15 cellular contexts compared by ENCODE assay signal in the genomic region with DNA sequence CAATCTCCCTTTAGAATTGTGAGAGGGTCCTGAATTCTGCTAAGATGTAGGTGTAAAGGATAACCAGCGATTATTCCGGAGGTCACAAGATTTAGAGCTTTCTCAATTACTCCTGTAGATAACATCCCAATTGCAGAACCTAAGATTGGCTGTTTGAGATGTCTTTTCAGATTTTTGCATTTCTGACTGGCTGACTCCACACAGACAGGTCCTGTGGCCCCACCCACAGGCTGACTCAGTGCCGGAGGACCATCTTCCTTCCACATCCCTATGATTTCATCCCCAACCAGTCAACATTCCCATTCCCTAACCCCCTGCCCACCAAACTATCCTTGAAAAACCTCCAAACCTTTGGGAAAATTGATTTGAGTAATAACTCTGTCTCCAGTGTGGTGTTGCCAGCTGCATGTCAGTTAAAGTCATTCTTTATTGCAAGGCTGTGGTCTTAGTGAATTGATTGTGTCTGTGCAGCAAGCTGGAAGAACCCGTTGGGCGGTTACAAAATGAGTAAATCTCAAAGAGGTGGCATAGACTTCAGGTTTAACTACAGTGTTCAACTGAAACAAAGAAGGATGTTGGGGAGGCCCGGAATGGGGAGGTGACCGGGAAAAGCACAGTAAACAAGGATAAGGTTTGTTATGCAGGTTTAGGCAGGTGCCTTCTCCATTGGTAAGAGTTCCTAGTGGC. TPM values are rescaled to one million over a fixed set of nuclear protein-coding genes. Genes with fewer than 3 reads are reported as not detected.
DNase-seq lines count a peak whose midpoint lies in the region; FAIRE-seq and TF ChIP-seq lines count a peak whose summit lies in the region.
"Had no signal": no experiment of that assay in that cellular context is flagged by ENCODE, and none has a peak within 500 bp of the region (broad histone marks: within the 10 kb centered on the region; RNA-seq: fewer than 3 reads in every experiment).

No MANE protein-coding gene starts in this region.

- H3K27me3 ChIP-seq in Loucy (ENCODE audit: insufficient read depth, low read length, poor library complexity, severe bottlenecking) (no peaks in the 10 kb centered on the region), bronchial epithelial cell (ENCODE audit: control insufficient read depth, insufficient read depth, low read length) (no peaks in the 10 kb centered on the region), prostate gland (replicated peaks; ENCODE audit: insufficient read depth) (no peaks in the 10 kb centered on the region)

- peak in 2 of 3 experiments; percentile 2 to 25 for DNase-seq in NCI-H1417 (lab: John Stamatoyannopoulos, UW)
- DNase-seq in NCI-H1417 treated with DMSO at 0.1 percent for 48 hours (lab: John Stamatoyannopoulos, UW): no peak
- peak; percentile 78 for DNase-seq in bronchial epithelial cell (ENCODE audit: low read depth)
- peak; percentile 73 for DNase-seq in prostate gland (ENCODE audit: low spot score)
- DNase-seq in glomerular visceral epithelial cell (ENCODE audit: extremely low spot score): no peak
- DNase-seq in DMS53 treated with DMSO at 0.1 percent for 48 hours (lab: John Stamatoyannopoulos, UW; ENCODE audit: unreplicated experiment): no peak
- DNase-seq in GF-D8 (lab: John Stamatoyannopoulos, UW): no peak
- DNase-seq: 8988T; activated CD4-positive, CD25-positive, alpha-beta regulatory T cell treated with anti-CD3 and anti-CD28 coated beads, Interleukin-2, amount 50 U/mL, for 72 hours; activated naive CD8-positive, alpha-beta T cell treated with anti-CD3 and anti-CD28 coated beads for 36 hours; DMS79 treated with DMSO at 0.1 percent for 48 hours; effector CD4-positive, alpha-beta T cell; naive B cell; SHP77 had no signal

- peaks cover 98% of the 10 kb centered on the region for H3K79me2 ChIP-seq in Loucy (ENCODE audit: insufficient read depth, low read length)

- H2AFZ ChIP-seq in Loucy (ENCODE audit: low read length): no peak overlapping the region

- H3K4me2 ChIP-seq in Loucy (ENCODE audit: low read depth, low read length, poor library complexity, severe bottlenecking): peak overlapping the region; percentile 29

- no peak for TF ChIP-seq POLR2A in prostate gland (IDR thresholded peaks at IDR 0.05)

- no peak overlapping the region for H3K9ac ChIP-seq in Loucy (ENCODE audit: low read depth, low read length, poor library complexity, severe bottlenecking)

- peaks cover 31% of the 10 kb centered on the region for H3K4me1 ChIP-seq in Loucy (ENCODE audit: insufficient read depth, low read length, poor library complexity, severe bottlenecking)
- peaks cover 2% of the 10 kb centered on the region for H3K4me1 ChIP-seq in prostate gland (replicated peaks)

- peaks cover 23% of the 10 kb centered on the region for H4K20me1 ChIP-seq in Loucy (ENCODE audit: insufficient read depth, low read length, poor library complexity, severe bottlenecking)

- intact Hi-C loops in prostate gland (cut with DNase I): no loop called here

- WGBS in prostate gland: 60% methylated on average over 7 of the region's 7 CpGs

- H3K27ac ChIP-seq in prostate gland: peak overlapping the region; percentile 9 to 33

- H3K9me3 ChIP-seq in Loucy (ENCODE audit: insufficient read depth, low read depth, low read length) (no peaks in the 10 kb centered on the region), prostate gland (no peaks in the 10 kb centered on the region)

- no peaks in the 10 kb centered on the region for H3K9me2 ChIP-seq in Loucy (replicated peaks; ENCODE audit: low read depth, low read length)

- H3K4me3 ChIP-seq in Loucy (ENCODE audit: low read length, poor library complexity, severe bottlenecking): no peak overlapping the region
- H3K4me3 ChIP-seq in bronchial epithelial cell (ENCODE audit: low read depth, low read length): no peak overlapping the region
- H3K4me3 ChIP-seq in prostate gland: no peak overlapping the region

- H3K36me3 ChIP-seq in Loucy (ENCODE audit: insufficient read depth, low read length) (no peaks in the 10 kb centered on the region), bronchial epithelial cell (ENCODE audit: control insufficient read depth, insufficient read depth, low read length) (no peaks in the 10 kb centered on the region), prostate gland (no peaks in the 10 kb centered on the region)

- no peaks in the 10 kb centered on the region for H3F3A ChIP-seq in Loucy (ENCODE audit: low read depth)

- TF ChIP-seq CTCF in Loucy (conservative IDR thresholded peaks at IDR 0.05; ENCODE audit: low read length) (no peak), bronchial epithelial cell (IDR thresholded peaks at IDR 0.05; ENCODE audit: insufficient read depth, low read length, severe bottlenecking) (no peak), prostate gland (IDR thresholded peaks at IDR 0.05) (no peak)

- FAIRE-seq in bronchial epithelial cell (lab: Jason Lieb, UNC): peak; percentile 47

RNA-seq across cellular contexts. Expression of a gene that starts 10.6 kb away (rescaled TPM):
- total RNA-seq in bronchial epithelial cell (6.8 and 7.2 TPM in 2 replicates), prostate gland (10 to 100 TPM; 23.5 to 46.2 TPM)

RNA-seq across cellular contexts. Expression of a gene that starts 25.1 kb away (rescaled TPM):
- total RNA-seq in bronchial epithelial cell (0.77 TPM in 1 of 2 replicates, not detected in the other), prostate gland (10 to 100 TPM; 10.1 to 17.5 TPM)

RNA-seq across cellular contexts. Expression of a gene that starts 54.7 kb away (rescaled TPM):
- 1.3 and 5.9 TPM in 2 replicates for total RNA-seq in bronchial epithelial cell
- total RNA-seq in prostate gland: 10 to 100 TPM; 18.9 to 55.0 TPM
- total RNA-seq: activated naive CD8-positive, alpha-beta T cell treated with anti-CD3 and anti-CD28 coated beads for 36 hours had no signal

Comparison
In these comparisons a context has a peak if more than half of its experiments do, and no peak if none do; other contexts are left out.
1. DNase-seq: peak in NCI-H1417 (2 of 3), bronchial epithelial cell (single experiment) and prostate gland (single experiment); none in NCI-H1417 treated with DMSO at 0.1 percent for 48 hours (single experiment), glomerular visceral epithelial cell (single experiment), DMS53 treated with DMSO at 0.1 percent for 48 hours (single experiment) and GF-D8 (single experiment).